In the genomic region with DNA sequence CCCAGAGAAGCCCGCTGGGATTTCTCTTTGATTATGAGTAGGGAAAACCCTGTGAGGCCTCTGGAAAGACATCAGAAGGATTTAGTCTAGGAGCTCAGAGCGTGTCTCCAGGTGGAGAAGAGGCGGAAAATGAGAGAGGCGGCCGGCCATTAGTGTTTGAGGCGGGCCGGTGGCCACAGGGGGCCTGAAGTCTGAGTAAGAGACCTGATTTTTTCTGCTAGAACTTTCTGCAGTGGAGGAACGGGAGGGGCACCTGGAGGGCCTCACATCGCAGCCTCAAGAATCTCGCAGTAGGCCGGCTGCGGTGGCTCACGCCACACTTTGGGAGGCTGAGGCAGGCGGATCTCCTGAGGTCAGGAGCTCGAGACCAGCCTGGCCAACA, we compare ENCODE assay signal across 16 cellular contexts. TPM values are rescaled to one million over a fixed set of nuclear protein-coding genes. Genes with fewer than 3 reads are reported as not detected.
A peak's percentile ranks its signal among the peaks of the same experiment; 100 is the strongest.
DNase-seq lines count a peak whose midpoint lies in the region; ATAC-seq and TF ChIP-seq lines count a peak whose summit lies in the region.
"Had no signal": no experiment of that assay in that cellular context is flagged by ENCODE, and none has a peak within 500 bp of the region (broad histone marks: within the 10 kb centered on the region; RNA-seq: fewer than 3 reads in every experiment).

No MANE protein-coding gene starts in this region.

- H3K27me3 Mint-ChIP-seq in activated T-cell treated with anti-CD3 and anti-CD28 coated beads, Interleukin-2, amount 50 U/mL, for 72 hours (ENCODE audit: low read depth), result peaks cover 6% of the 10 kb centered on the region

- H3K27ac Mint-ChIP-seq in activated T-cell treated with anti-CD3 and anti-CD28 coated beads, Interleukin-2, amount 50 U/mL, for 72 hours, result no peak overlapping the region
- H3K27ac Mint-ChIP-seq: activated CD4-positive, alpha-beta T cell treated with anti-CD3 and anti-CD28 coated beads, Interleukin-2, amount 10 ng/mL, durations not matched to agents 24 days and 14 days; activated T-helper 1 cell treated with anti-CD3 and anti-CD28 coated beads, Interleukin-12 subunit alpha, Interleukin-12 subunit beta, Interleukin-2, Interleukin-4 antibody, amounts not matched to agents 30 ng/mL and 10 ng/mL and 1 ng/mL, durations not matched to agents 14 hours and 24 hours and 36 hours; stimulated activated naive CD8-positive, alpha-beta T cell treated with anti-CD3 and anti-CD28 coated beads, Interleukin-15, Interleukin-2, amounts not matched to agents 100 ng/mL and 50 ng/mL, for 24 hours; T-helper 1 cell treated with Interleukin-12 subunit alpha and Interleukin-12 subunit beta and Interleukin-4 antibody, amounts not matched to agents 30 μg/mL and 1 μg/mL, for 36 hours had no signal

- H3K4me1 Mint-ChIP-seq in activated T-cell treated with anti-CD3 and anti-CD28 coated beads, Interleukin-2, amount 50 U/mL, for 72 hours (ENCODE audit: low read depth), result no peaks in the 10 kb centered on the region
- H3K4me1 Mint-ChIP-seq: activated CD4-positive, alpha-beta T cell treated with anti-CD3 and anti-CD28 coated beads, Interleukin-2, amount 10 ng/mL, durations not matched to agents 24 days and 14 days had no signal

- H3K9me3 Mint-ChIP-seq in activated T-cell treated with anti-CD3 and anti-CD28 coated beads, Interleukin-2, amount 50 U/mL, for 72 hours, result no peaks in the 10 kb centered on the region
- H3K9me3 Mint-ChIP-seq: activated CD4-positive, alpha-beta T cell treated with anti-CD3 and anti-CD28 coated beads, Interleukin-2, amount 10 ng/mL, durations not matched to agents 24 days and 14 days; stimulated activated naive CD8-positive, alpha-beta T cell treated with anti-CD3 and anti-CD28 coated beads, Interleukin-15, Interleukin-2, amounts not matched to agents 100 ng/mL and 50 ng/mL, for 24 hours had no signal

- H3K4me3 ChIP-seq in astrocyte of the cerebellum (ENCODE audit: low read depth, low read length), result peak overlapping the region; percentile 38
- H3K4me3 ChIP-seq in fibroblast of villous mesenchyme (ENCODE audit: low read depth, low read length), result peak overlapping the region; percentile 69
- peak overlapping the region; percentile 34 for H3K4me3 ChIP-seq in urinary bladder (ENCODE audit: low read depth, low read length)
- H3K4me3 ChIP-seq: cardiac muscle cell, PC-9 had no signal

- 81% methylated on average over 15 of the region's 15 CpGs for WGBS in urinary bladder

- no peak for ATAC-seq in activated T-cell treated with anti-CD3 and anti-CD28 coated beads, Interleukin-2, amount 50 U/mL, for 72 hours (replicated peaks in 1 of 2)
- no peak for ATAC-seq in HG02623 (IDR thresholded peaks at IDR 0.05; ENCODE audit: unreplicated experiment)

- no peaks in the 10 kb centered on the region for H3K4me1 ChIP-seq in urinary bladder (ENCODE audit: insufficient read depth)

- no peak overlapping the region for H3K4me3 Mint-ChIP-seq in activated T-cell treated with anti-CD3 and anti-CD28 coated beads, Interleukin-2, amount 50 U/mL, for 72 hours
- H3K4me3 Mint-ChIP-seq: activated CD4-positive, alpha-beta T cell treated with anti-CD3 and anti-CD28 coated beads, Interleukin-2, amount 10 ng/mL, durations not matched to agents 24 days and 14 days; activated T-helper 1 cell treated with anti-CD3 and anti-CD28 coated beads, Interleukin-12 subunit alpha, Interleukin-12 subunit beta, Interleukin-2, Interleukin-4 antibody, amounts not matched to agents 30 ng/mL and 10 ng/mL and 1 ng/mL, durations not matched to agents 14 hours and 24 hours and 36 hours; stimulated activated naive CD8-positive, alpha-beta T cell treated with anti-CD3 and anti-CD28 coated beads, Interleukin-15, Interleukin-2, amounts not matched to agents 100 ng/mL and 50 ng/mL, for 24 hours; T-helper 1 cell treated with Interleukin-12 subunit alpha and Interleukin-12 subunit beta and Interleukin-4 antibody, amounts not matched to agents 30 μg/mL and 1 μg/mL, for 36 hours had no signal

- intact Hi-C loops in posterior vena cava (cut with DNase I), result no loop called here

- in situ Hi-C loops in astrocyte of the cerebellum (cut with HindIII; ENCODE audit: low sequenced_read_pairs), result no loop called here

- no peaks in the 10 kb centered on the region for H3K36me3 ChIP-seq in urinary bladder (ENCODE audit: insufficient read depth)
- H3K36me3 ChIP-seq: cardiac muscle cell, neutrophil had no signal

- DNase-seq in astrocyte of the cerebellum (ENCODE audit: low read depth) (no peak), fibroblast of villous mesenchyme (ENCODE audit: low read depth) (peak; percentile 50), posterior vena cava (ENCODE audit: low spot score) (peak; percentile 76), UCSD-AML1 (lab: John Stamatoyannopoulos, UW; ENCODE audit: unreplicated experiment) (no peak)
- no peak for DNase-seq in activated T-cell treated with anti-CD3 and anti-CD28 coated beads, Interleukin-2, amount 50 U/mL, for 72 hours
- DNase-seq: kidney glomerular epithelial cell, NCI-H446 had no signal

- H3K27ac ChIP-seq in urinary bladder (ENCODE audit: low read depth), result no peak overlapping the region
- H3K27ac ChIP-seq: cardiac muscle cell, neutrophil, PC-9 had no signal

- H3K36me3 Mint-ChIP-seq in activated T-cell treated with anti-CD3 and anti-CD28 coated beads, Interleukin-2, amount 50 U/mL, for 72 hours (ENCODE audit: insufficient read depth in 2 of 2), result no peaks in the 10 kb centered on the region

- TF ChIP-seq CTCF in astrocyte of the cerebellum (IDR thresholded peaks at IDR 0.05; ENCODE audit: low read depth, low read length, missing control alignments), result no peak
- TF ChIP-seq CTCF in fibroblast of villous mesenchyme (IDR thresholded peaks at IDR 0.05; ENCODE audit: insufficient read depth, low read depth, low read length), result no peak

RNA-seq across cellular contexts. Expression of a gene that starts 28.5 kb away (rescaled TPM):
- total RNA-seq in fibroblast of villous mesenchyme, result 19.4 and 22.9 TPM in 2 replicates
- 10 to 100 TPM; 29.8 to 31.9 TPM for total RNA-seq in posterior vena cava
- 27.3 TPM for total RNA-seq in urinary bladder
- 80.8 TPM for polyA plus RNA-seq in urinary bladder
- total RNA-seq in activated T-cell treated with anti-CD3 and anti-CD28 coated beads, Interleukin-2, amount 50 U/mL, for 72 hours, result 1 to 10 TPM; 3.0 to 5.4 TPM

RNA-seq across cellular contexts. Expression of a gene that starts 33.8 kb away (rescaled TPM):
- 22.9 and 24.2 TPM in 2 replicates for total RNA-seq in fibroblast of villous mesenchyme
- 10 to 100 TPM; 14.1 to 14.3 TPM for total RNA-seq in posterior vena cava
- total RNA-seq in urinary bladder, result 10.3 TPM
- 25.6 TPM for polyA plus RNA-seq in urinary bladder
- total RNA-seq in activated T-cell treated with anti-CD3 and anti-CD28 coated beads, Interleukin-2, amount 50 U/mL, for 72 hours, result 10 to 100 TPM; 15.7 to 16.8 TPM

Comparison
In these comparisons a context has a peak if more than half of its experiments do, and no peak if none do; other contexts are left out.
1. DNase-seq: peak in fibroblast of villous mesenchyme (single experiment) and posterior vena cava (single experiment); none in astrocyte of the cerebellum (single experiment), UCSD-AML1 (single experiment) and activated T-cell treated with anti-CD3 and anti-CD28 coated beads, Interleukin-2, amount 50 U/mL, for 72 hours (0 of 2).
2. Peak in every context shown above with its lines, with median percentiles within 50 percentile points of each other: H3K4me3 ChIP-seq.